ENCODE assay signal across 20 cellular contexts in the genomic region with DNA sequence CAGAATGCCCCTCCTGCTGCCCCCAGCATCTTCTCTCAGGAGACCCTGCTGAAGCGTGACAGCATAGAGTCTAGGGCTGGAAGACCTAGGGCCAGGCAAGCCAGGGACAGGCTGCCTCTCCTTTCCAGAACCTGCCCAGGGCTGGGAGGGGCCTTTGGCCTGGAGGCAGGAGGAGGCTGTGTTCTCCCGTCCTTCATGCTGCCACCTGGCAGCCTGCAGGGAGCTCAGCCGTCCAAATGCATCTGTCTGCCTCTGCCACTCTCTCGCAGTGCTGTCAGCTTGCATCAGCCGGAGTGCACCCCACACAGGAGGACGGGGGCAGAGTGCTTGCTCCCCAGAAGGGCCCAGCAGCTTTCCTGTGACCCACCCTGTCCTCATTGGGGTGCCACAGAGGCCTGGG. TPM values are rescaled to one million over a fixed set of nuclear protein-coding genes. Genes with fewer than 3 reads are reported as not detected.
DNase-seq lines count a peak whose midpoint lies in the region; ATAC-seq and TF ChIP-seq lines count a peak whose summit lies in the region.
"Had no signal": no experiment of that assay in that cellular context is flagged by ENCODE, and none has a peak within 500 bp of the region (broad histone marks: within the 10 kb centered on the region; RNA-seq: fewer than 3 reads in every experiment).

No MANE protein-coding gene starts in this region.

- peaks cover 8% of the 10 kb centered on the region for H3K36me3 Mint-ChIP-seq in nephron progenitor cell (ENCODE audit: low read depth)
- H3K36me3 Mint-ChIP-seq: activated naive CD8-positive, alpha-beta T cell; IgD-negative memory B cell; immature natural killer cell had no signal

- in situ Hi-C loops in GM13976 (cut with MboI; ENCODE audit: low sequenced_read_pairs, unreplicated experiment), result no loop called here

- no peaks in the 10 kb centered on the region for H3K9me3 ChIP-seq in mucosa of descending colon
- H3K9me3 ChIP-seq: lower lobe of right lung, spleen had no signal

- peak overlapping the region; percentile 66 for H3K4me3 Mint-ChIP-seq in nephron progenitor cell
- H3K4me3 Mint-ChIP-seq: activated naive CD8-positive, alpha-beta T cell; B cell; IgD-negative memory B cell; immature natural killer cell had no signal

- ATAC-seq in mucosa of descending colon (no peak), HG02885 (IDR thresholded peaks at IDR 0.05; ENCODE audit: poor library complexity, unreplicated experiment) (no peak)
- ATAC-seq: lower lobe of right lung had no signal

- H3K4me1 Mint-ChIP-seq in nephron progenitor cell, result peaks cover 88% of the 10 kb centered on the region
- H3K4me1 Mint-ChIP-seq: IgD-negative memory B cell had no signal

- TF ChIP-seq CTCF in GM13976 (IDR thresholded peaks at IDR 0.05; ENCODE audit: borderline replicate concordance, control extremely low read depth, extremely low read depth, insufficient read depth, missing control alignments) (no peak), nephron progenitor cell (IDR thresholded peaks at IDR 0.05) (no peak), mucosa of descending colon (IDR thresholded peaks at IDR 0.05) (no peak)

- H3K27ac Mint-ChIP-seq in nephron progenitor cell, result peak overlapping the region; percentile 69
- H3K27ac Mint-ChIP-seq: activated naive CD8-positive, alpha-beta T cell; B cell; IgD-negative memory B cell had no signal

- peaks cover 5% of the 10 kb centered on the region for H3K27me3 Mint-ChIP-seq in nephron progenitor cell (ENCODE audit: low read depth, poor library complexity)

- peak overlapping the region; percentile 49 for H3K27ac ChIP-seq in caudate nucleus (ENCODE audit: low read depth, low read length)
- H3K27ac ChIP-seq: 22Rv1, lower lobe of right lung had no signal

- intact Hi-C loops in mucosa of descending colon (cut with DNase I, micrococcal nuclease), result no loop called here

- H3K4me3 ChIP-seq in mucosa of descending colon, result no peak overlapping the region
- H3K4me3 ChIP-seq: lower lobe of right lung, spleen had no signal

- DNase-seq in DMS 273 (lab: John Stamatoyannopoulos, UW; ENCODE audit: unreplicated experiment) (peak; percentile 87), DMS 273 treated with DMSO at 0.1 percent for 48 hours (lab: John Stamatoyannopoulos, UW) (no peak), GM13976 (ENCODE audit: low spot score) (peak; percentile 20), caudate nucleus (lab: John Stamatoyannopoulos, UW) (peak in 1 of 61 donors; percentile 13), nephron progenitor cell (peak; percentile 45), mucosa of descending colon (no peak), SIG-M5 (lab: John Stamatoyannopoulos, UW) (no peak)
- DNase-seq: activated CD4-positive, alpha-beta T cell treated with anti-CD3 and anti-CD28 coated beads for 4 hours; GF-D8; immature natural killer cell; lower lobe of right lung; NCI-H446; spleen; stimulated activated CD8-positive, alpha-beta memory T cell treated with anti-CD3 and anti-CD28 coated beads, Interleukin-4, amount 100 ng/mL, for 48 hours; SW 1271 had no signal

- no peaks in the 10 kb centered on the region for H3K36me3 ChIP-seq in mucosa of descending colon (ENCODE audit: low read depth)

- H3K9me3 Mint-ChIP-seq in nephron progenitor cell, result no peaks in the 10 kb centered on the region
- H3K9me3 Mint-ChIP-seq: immature natural killer cell had no signal

- no peaks in the 10 kb centered on the region for H3K4me1 ChIP-seq in mucosa of descending colon (ENCODE audit: low read depth)

RNA-seq across cellular contexts. Expression of a gene that starts 31.3 kb away (rescaled TPM):
- total RNA-seq in mucosa of descending colon, result 10 to 100 TPM in 2 of 3 donors, 1 to 10 TPM in 1; 6.1 to 44.6 (median 12.6) TPM

Comparison
In these comparisons a context has a peak if more than half of its experiments do, and no peak if none do; other contexts are left out.
1. DNase-seq: peak in DMS 273 (single experiment), GM13976 (single experiment) and nephron progenitor cell (single experiment); none in DMS 273 treated with DMSO at 0.1 percent for 48 hours (single experiment), mucosa of descending colon (0 of 3) and SIG-M5 (single experiment).